Comparison of ENCODE assay signal across 8 cellular contexts in the genomic region with DNA sequence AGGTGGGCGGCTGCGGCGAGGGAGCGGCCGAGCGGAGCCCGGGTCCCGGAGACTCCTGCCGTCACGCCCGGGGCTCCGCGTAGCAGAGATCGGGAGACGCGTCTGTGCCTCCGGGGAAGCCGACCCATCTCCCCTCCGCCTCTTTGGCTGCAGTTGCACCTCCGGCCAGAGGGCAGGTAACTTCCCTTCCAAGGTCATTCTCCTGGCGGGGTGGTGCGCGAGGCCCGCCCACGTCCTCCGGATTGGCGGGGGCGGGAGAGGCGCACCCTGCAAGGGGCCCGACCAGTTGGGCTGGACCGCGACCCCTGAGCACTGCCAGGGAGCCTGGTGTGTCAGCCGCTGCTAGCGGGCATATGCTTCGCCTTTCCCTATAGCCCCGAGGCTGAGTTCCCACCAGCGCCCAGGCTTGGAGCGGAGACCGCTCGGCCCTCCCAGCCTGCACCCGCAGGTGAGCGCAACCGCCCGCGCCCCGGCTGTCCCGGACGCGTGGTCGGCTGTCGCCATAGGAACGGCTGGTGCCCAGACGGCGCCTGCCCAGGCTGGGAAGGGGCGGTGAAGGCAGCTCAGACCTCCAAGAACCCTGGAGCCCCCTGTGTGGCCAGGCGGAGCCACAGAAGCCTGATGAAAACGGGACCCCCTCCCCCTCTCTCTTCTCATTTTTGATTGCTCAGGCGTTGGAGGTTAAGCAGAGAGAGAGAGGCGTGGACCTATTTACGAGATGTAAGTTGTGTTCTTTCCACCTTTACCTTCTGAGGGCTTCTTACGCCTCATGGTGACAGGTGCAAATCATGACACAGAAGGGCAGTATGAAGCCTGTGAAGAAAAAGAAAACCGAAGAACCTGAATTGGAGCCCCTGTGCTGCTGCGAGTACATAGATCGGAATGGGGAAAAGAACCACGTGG. TPM values are rescaled to one million over a fixed set of nuclear protein-coding genes. Genes with fewer than 3 reads are reported as not detected.
DNase-seq lines count a peak whose midpoint lies in the region; ATAC-seq and TF ChIP-seq lines count a peak whose summit lies in the region.

No MANE protein-coding gene starts in this region.

- peak; percentile 39 for ATAC-seq in GM18873 (IDR thresholded peaks at IDR 0.05; ENCODE audit: low FRiP score, unreplicated experiment)
- ATAC-seq in HG03097 (IDR thresholded peaks at IDR 0.05; ENCODE audit: low FRiP score, unreplicated experiment): peak; percentile 41

- DNase-seq in AG09309 (ENCODE audit: low read depth): no peak
- DNase-seq in NCI-H748 treated with DMSO at 0.1 percent for 48 hours (lab: John Stamatoyannopoulos, UW): peak; percentile 30
- no peak for DNase-seq in activated T-helper 2 cell treated with anti-CD3 and anti-CD28 coated beads, Interferon-gamma antibody, Interleukin-2, Interleukin-4, amounts not matched to agents 10 μg/mL and 5 μg/mL and 100 μg/mL, durations not matched to agents 14 hours and 24 hours and 36 hours (ENCODE audit: low spot score)
- peak; percentile 49 for DNase-seq in glutamatergic neuron
- DNase-seq in progenitor cell of endocrine pancreas (ENCODE audit: low spot score, unreplicated experiment): peak; percentile 58
- DNase-seq in middle frontal gyrus (ENCODE audit: extremely low spot score, low spot score): no peak

- peak overlapping the region; percentile 52 for H3K4me3 Mint-ChIP-seq in activated T-helper 2 cell treated with anti-CD3 and anti-CD28 coated beads, Interferon-gamma antibody, Interleukin-2, Interleukin-4, amounts not matched to agents 10 μg/mL and 5 μg/mL and 100 μg/mL, durations not matched to agents 14 hours and 24 hours and 36 hours (ENCODE audit: low read depth)
- H3K4me3 Mint-ChIP-seq in glutamatergic neuron (ENCODE audit: unreplicated experiment): peak overlapping the region; percentile 60
- peak overlapping the region; percentile 70 for H3K4me3 Mint-ChIP-seq in progenitor cell of endocrine pancreas (ENCODE audit: low read depth)

- H3K4me1 Mint-ChIP-seq in activated T-helper 2 cell treated with anti-CD3 and anti-CD28 coated beads, Interferon-gamma antibody, Interleukin-2, Interleukin-4, amounts not matched to agents 10 μg/mL and 5 μg/mL and 100 μg/mL, durations not matched to agents 14 hours and 24 hours and 36 hours (ENCODE audit: low read depth): peaks cover 7% of the 10 kb centered on the region
- H3K4me1 Mint-ChIP-seq in glutamatergic neuron (ENCODE audit: low read depth, unreplicated experiment): peaks cover 2% of the 10 kb centered on the region
- H3K4me1 Mint-ChIP-seq in progenitor cell of endocrine pancreas (ENCODE audit: low read depth): peaks cover 13% of the 10 kb centered on the region

- H3K9me3 Mint-ChIP-seq in activated T-helper 2 cell treated with anti-CD3 and anti-CD28 coated beads, Interferon-gamma antibody, Interleukin-2, Interleukin-4, amounts not matched to agents 10 μg/mL and 5 μg/mL and 100 μg/mL, durations not matched to agents 14 hours and 24 hours and 36 hours: no peaks in the 10 kb centered on the region
- H3K9me3 Mint-ChIP-seq in glutamatergic neuron (ENCODE audit: unreplicated experiment) (peaks cover 3% of the 10 kb centered on the region), progenitor cell of endocrine pancreas (ENCODE audit: low read depth) (no peaks in the 10 kb centered on the region)

- H3K27ac Mint-ChIP-seq in activated T-helper 2 cell treated with anti-CD3 and anti-CD28 coated beads, Interferon-gamma antibody, Interleukin-2, Interleukin-4, amounts not matched to agents 10 μg/mL and 5 μg/mL and 100 μg/mL, durations not matched to agents 14 hours and 24 hours and 36 hours: no peak overlapping the region
- H3K27ac Mint-ChIP-seq in glutamatergic neuron (ENCODE audit: unreplicated experiment) (no peak overlapping the region), progenitor cell of endocrine pancreas (peak overlapping the region; percentile 73)

- peaks cover 45% of the 10 kb centered on the region for H3K27me3 Mint-ChIP-seq in activated T-helper 2 cell treated with anti-CD3 and anti-CD28 coated beads, Interferon-gamma antibody, Interleukin-2, Interleukin-4, amounts not matched to agents 10 μg/mL and 5 μg/mL and 100 μg/mL, durations not matched to agents 14 hours and 24 hours and 36 hours (ENCODE audit: low read depth)
- H3K27me3 Mint-ChIP-seq in glutamatergic neuron (ENCODE audit: unreplicated experiment) (peaks cover 6% of the 10 kb centered on the region), progenitor cell of endocrine pancreas (peaks cover 19% of the 10 kb centered on the region)

- intact Hi-C loops in activated T-helper 2 cell treated with anti-CD3 and anti-CD28 coated beads, Interferon-gamma antibody, Interleukin-2, Interleukin-4, amounts not matched to agents 10 μg/mL and 5 μg/mL and 100 μg/mL, durations not matched to agents 14 hours and 24 hours and 36 hours (cut with micrococcal nuclease): loop anchor here (5.0 kb wide), 1 partner anchor 274 kb away; no protein-coding TSS in a partner anchor

- H3K36me3 Mint-ChIP-seq in activated T-helper 2 cell treated with anti-CD3 and anti-CD28 coated beads, Interferon-gamma antibody, Interleukin-2, Interleukin-4, amounts not matched to agents 10 μg/mL and 5 μg/mL and 100 μg/mL, durations not matched to agents 14 hours and 24 hours and 36 hours (ENCODE audit: low read depth): no peaks in the 10 kb centered on the region
- H3K36me3 Mint-ChIP-seq in glutamatergic neuron (ENCODE audit: unreplicated experiment) (no peaks in the 10 kb centered on the region), progenitor cell of endocrine pancreas (ENCODE audit: insufficient read depth) (peaks cover 8% of the 10 kb centered on the region)

- peak overlapping the region; percentile 69 for H3K4me3 ChIP-seq in AG09309 (ENCODE audit: control insufficient read depth, low read depth, low read length)

- TF ChIP-seq CTCF in AG09309 (IDR thresholded peaks at IDR 0.05; ENCODE audit: control insufficient read depth, insufficient read depth, low read depth, low read length, missing control alignments) (no peak), glutamatergic neuron (IDR thresholded peaks at IDR 0.05; ENCODE audit: partially characterized antibody, unreplicated experiment) (no peak), progenitor cell of endocrine pancreas (IDR thresholded peaks at IDR 0.05; ENCODE audit: unreplicated experiment) (peak; percentile 27)

RNA-seq across cellular contexts. Expression of a gene that starts 0.5 kb away (rescaled TPM):
- total RNA-seq in activated T-helper 2 cell treated with anti-CD3 and anti-CD28 coated beads, Interferon-gamma antibody, Interleukin-2, Interleukin-4, amounts not matched to agents 10 μg/mL and 5 μg/mL and 100 μg/mL, durations not matched to agents 14 hours and 24 hours and 36 hours: 2.6 and 2.9 TPM in 2 replicates
- total RNA-seq in glutamatergic neuron (ENCODE audit: unreplicated experiment) (1.6 TPM), progenitor cell of endocrine pancreas (15.4 and 16.5 TPM in 2 replicates)

Comparison
In these comparisons a context has a peak if more than half of its experiments do, and no peak if none do; other contexts are left out.
1. DNase-seq: peak in NCI-H748 treated with DMSO at 0.1 percent for 48 hours (single experiment), glutamatergic neuron (single experiment) and progenitor cell of endocrine pancreas (single experiment); none in AG09309 (single experiment), activated T-helper 2 cell treated with anti-CD3 and anti-CD28 coated beads, Interferon-gamma antibody, Interleukin-2, Interleukin-4, amounts not matched to agents 10 μg/mL and 5 μg/mL and 100 μg/mL, durations not matched to agents 14 hours and 24 hours and 36 hours (single experiment) and middle frontal gyrus (single experiment).
2. Peak in every context shown above with its lines, with median percentiles within 50 percentile points of each other: H3K4me3 Mint-ChIP-seq.